ENCODE assay signal across 8 cellular contexts in the genomic region with DNA sequence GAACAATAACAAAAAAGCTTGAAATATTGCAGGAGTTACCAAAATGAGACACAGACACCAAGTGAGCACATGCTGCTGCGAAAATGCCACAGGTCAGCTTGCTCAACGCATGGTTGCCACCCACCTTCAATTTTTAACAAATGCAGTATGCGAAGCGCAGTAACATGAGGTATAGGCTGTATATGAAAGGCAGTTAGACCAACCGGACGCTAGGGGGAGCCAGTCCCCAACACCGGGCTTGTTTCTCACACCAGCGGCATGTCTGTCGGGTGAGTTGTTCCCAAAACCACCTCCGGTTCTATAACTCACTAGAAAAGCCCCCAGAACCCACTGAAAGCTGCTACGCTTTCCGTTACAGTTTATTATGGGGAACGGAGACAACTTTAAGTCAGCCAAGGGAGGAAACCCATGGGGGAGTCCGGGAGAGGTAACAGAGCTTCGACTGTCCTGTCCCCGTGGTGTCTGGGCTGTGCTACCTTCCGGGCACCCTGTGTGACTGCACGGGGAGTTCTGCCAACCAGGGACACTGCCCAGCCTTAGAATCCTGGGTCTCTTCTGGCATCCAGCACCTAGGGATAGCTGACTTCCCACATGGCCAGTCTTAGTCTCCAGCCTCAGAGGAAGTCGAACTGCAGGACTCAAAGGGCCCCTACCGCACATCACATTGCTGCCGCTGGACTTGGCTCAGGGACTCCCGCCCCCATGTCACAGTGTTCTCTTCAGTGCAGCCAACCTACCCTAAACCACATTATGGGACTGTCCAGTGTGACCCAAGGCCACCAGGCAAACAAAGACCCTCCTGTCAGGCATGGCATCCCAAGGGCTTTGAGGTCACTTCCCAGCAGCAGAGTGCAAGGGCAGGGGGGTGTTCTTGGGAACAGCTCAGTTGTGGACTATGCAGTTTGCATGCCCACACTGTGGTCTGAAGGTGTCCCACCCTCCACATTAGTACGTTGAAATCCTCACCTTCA. TPM values are rescaled to one million over a fixed set of nuclear protein-coding genes. Genes with fewer than 3 reads are reported as not detected.
DNase-seq lines count a peak whose midpoint lies in the region; ATAC-seq and TF ChIP-seq lines count a peak whose summit lies in the region.

No MANE protein-coding gene starts in this region.

- peak overlapping the region; percentile 77 for H3K27ac Mint-ChIP-seq in CD8-positive, alpha-beta T cell
- no peak overlapping the region for H3K27ac Mint-ChIP-seq in dendritic cell treated with granulocyte-macrophage colony-stimulating factor and Interleukin-4, amounts not matched to agents 40 ng/mL and 50 ng/mL, for 4 days

- peak; percentile 77 to 93 (median 88) for DNase-seq in CD8-positive, alpha-beta T cell
- DNase-seq in NCI-H748 treated with DMSO at 0.1 percent for 48 hours (lab: John Stamatoyannopoulos, UW) = peak; percentile 57
- peak; percentile 85 for DNase-seq in activated CD4-positive, alpha-beta T cell treated with anti-CD3 and anti-CD28 coated beads, Interleukin-2, amount 50 U/mL, for 1 hour
- DNase-seq in lung microvascular endothelial cell (ENCODE audit: low read depth in 2 of 2) = peak; percentile 83 to 88
- DNase-seq in stimulated activated CD8-positive, alpha-beta memory T cell treated with anti-CD3 and anti-CD28 coated beads, Interleukin-12 subunit alpha, Interleukin-12 subunit beta, amount 100 ng/mL, for 24 hours (ENCODE audit: extremely low read depth) = peak; percentile 79

- peak; percentile 87 for TF ChIP-seq CTCF in CD8-positive, alpha-beta T cell (IDR thresholded peaks at IDR 0.05)

- POLR2A ChIA-PET in CD8-positive, alpha-beta T cell (lab: Charles Lee) = interaction anchor here (2.3 kb wide), 1 partner anchor 14 kb away, joined by 8 read pairs; a partner anchor contains a TSS

- CTCF ChIA-PET in CD8-positive, alpha-beta T cell (lab: Charles Lee) = interaction anchor here (0.6 to 3.6 kb wide), 36 partner anchors 8 to 1835 kb away, joined by 3 to 54 read pairs (median 4); a partner anchor contains a TSS

- peak overlapping the region; percentile 73 for H3K4me3 Mint-ChIP-seq in CD8-positive, alpha-beta T cell
- H3K4me3 Mint-ChIP-seq in dendritic cell treated with granulocyte-macrophage colony-stimulating factor and Interleukin-4, amounts not matched to agents 40 ng/mL and 50 ng/mL, for 4 days = peak overlapping the region; percentile 25

- H3K36me3 ChIP-seq in CD8-positive, alpha-beta T cell (ENCODE audit: insufficient read depth, low read length) = peaks cover under 1% of the 10 kb centered on the region

- no peak overlapping the region for H3K27ac ChIP-seq in CD8-positive, alpha-beta T cell (ENCODE audit: low read depth, low read length)

- H3K27me3 Mint-ChIP-seq in CD8-positive, alpha-beta T cell (ENCODE audit: low read depth) = peaks cover 3% of the 10 kb centered on the region
- peaks cover 4% of the 10 kb centered on the region for H3K27me3 Mint-ChIP-seq in dendritic cell treated with granulocyte-macrophage colony-stimulating factor and Interleukin-4, amounts not matched to agents 40 ng/mL and 50 ng/mL, for 4 days

- ATAC-seq in CD8-positive, alpha-beta T cell = peak; percentile 99
- ATAC-seq in GM19438 (IDR thresholded peaks at IDR 0.05; ENCODE audit: low read depth, unreplicated experiment) = peak; percentile 92
- peak; percentile 85 for ATAC-seq in HG03520 (IDR thresholded peaks at IDR 0.05; ENCODE audit: unreplicated experiment)

- H3K27me3 ChIP-seq in CD8-positive, alpha-beta T cell (ENCODE audit: insufficient read depth, low read length) = no peaks in the 10 kb centered on the region

- peaks cover 17% of the 10 kb centered on the region for H3K4me1 ChIP-seq in CD8-positive, alpha-beta T cell (ENCODE audit: insufficient read depth, low read length)

- no peaks in the 10 kb centered on the region for H3K9me3 ChIP-seq in CD8-positive, alpha-beta T cell (ENCODE audit: low read length)

- H3K36me3 Mint-ChIP-seq in CD8-positive, alpha-beta T cell = peaks cover 27% of the 10 kb centered on the region
- peaks cover 21% of the 10 kb centered on the region for H3K36me3 Mint-ChIP-seq in dendritic cell treated with granulocyte-macrophage colony-stimulating factor and Interleukin-4, amounts not matched to agents 40 ng/mL and 50 ng/mL, for 4 days (ENCODE audit: low read depth)

- intact Hi-C loops in CD8-positive, alpha-beta T cell (cut with DNase I, micrococcal nuclease) = loop anchor here (1.0 to 10.0 kb wide), 6 partner anchors 14 to 754 kb away; a partner anchor contains a TSS
- intact Hi-C loops in dendritic cell treated with granulocyte-macrophage colony-stimulating factor and Interleukin-4, amounts not matched to agents 40 ng/mL and 50 ng/mL, for 4 days (cut with micrococcal nuclease) = no loop called here

- peak overlapping the region; percentile 54 for H3K4me3 ChIP-seq in CD8-positive, alpha-beta T cell (ENCODE audit: low read depth, low read length)

- H3K4me1 Mint-ChIP-seq in CD8-positive, alpha-beta T cell (ENCODE audit: low read depth) = peaks cover 24% of the 10 kb centered on the region
- peaks cover 31% of the 10 kb centered on the region for H3K4me1 Mint-ChIP-seq in dendritic cell treated with granulocyte-macrophage colony-stimulating factor and Interleukin-4, amounts not matched to agents 40 ng/mL and 50 ng/mL, for 4 days (ENCODE audit: low read depth)

- H3K9me3 Mint-ChIP-seq in CD8-positive, alpha-beta T cell = no peaks in the 10 kb centered on the region
- H3K9me3 Mint-ChIP-seq in dendritic cell treated with granulocyte-macrophage colony-stimulating factor and Interleukin-4, amounts not matched to agents 40 ng/mL and 50 ng/mL, for 4 days = no peaks in the 10 kb centered on the region

RNA-seq across cellular contexts. Expression of a gene that starts 14.0 kb away (rescaled TPM):
- total RNA-seq in CD8-positive, alpha-beta T cell = 10 to 100 TPM; 34.8 to 35.8 TPM
- total RNA-seq in lung microvascular endothelial cell = 32.5 and 53.6 TPM in 2 replicates
